In the genomic region with DNA sequence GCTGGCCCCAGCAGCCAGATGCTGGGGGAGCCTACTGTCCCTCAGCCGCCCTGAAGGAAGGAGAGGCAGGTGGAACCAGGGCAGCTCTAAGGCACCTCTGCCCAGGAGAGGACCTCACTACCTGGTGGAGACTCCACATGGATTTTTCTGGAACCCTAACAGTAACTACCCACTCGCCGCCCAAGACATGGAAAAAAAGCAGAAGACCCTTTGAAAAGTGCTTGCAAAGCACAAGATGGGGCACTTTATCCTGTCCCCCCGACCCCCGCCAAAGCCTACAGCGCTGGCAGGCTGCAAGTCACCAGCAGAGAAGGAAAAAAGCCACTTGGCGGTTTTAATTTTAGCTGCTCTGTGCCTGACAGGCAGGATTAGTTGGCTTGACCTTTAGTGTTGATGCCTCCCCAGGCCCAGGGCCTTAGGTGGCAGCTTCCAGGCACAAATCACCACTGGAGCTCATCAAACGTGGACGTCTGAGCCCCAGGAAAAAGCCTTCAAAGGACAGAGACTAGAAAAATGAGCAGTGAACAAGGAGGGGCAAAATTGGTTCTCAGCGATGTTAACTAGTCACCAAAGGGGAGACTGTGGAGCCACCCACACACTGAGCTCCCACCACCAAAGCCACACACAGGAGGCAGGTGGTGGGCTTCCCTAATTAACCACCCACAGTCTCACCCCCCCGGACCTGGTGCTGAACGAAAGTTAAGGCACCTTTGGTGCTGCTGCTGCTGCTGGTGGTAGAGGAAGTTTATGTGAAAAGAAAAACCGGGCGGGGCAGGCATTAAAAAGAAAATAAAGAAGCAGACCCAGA, we compare ENCODE assay signal across 8 cellular contexts. TPM values are rescaled to one million over a fixed set of nuclear protein-coding genes. Genes with fewer than 3 reads are reported as not detected.
DNase-seq lines count a peak whose midpoint lies in the region; ATAC-seq lines count a peak whose summit lies in the region.

No MANE protein-coding gene starts in this region.

- H3K4me3 Mint-ChIP-seq in activated T-helper 1 cell treated with anti-CD3 and anti-CD28 coated beads, Interleukin-12 subunit alpha, Interleukin-12 subunit beta, Interleukin-2, Interleukin-4 antibody, amounts not matched to agents 30 ng/mL and 10 ng/mL and 1 ng/mL, durations not matched to agents 14 hours and 24 hours and 36 hours, result peak overlapping the region; percentile 80
- H3K4me3 Mint-ChIP-seq in stimulated activated naive B cell treated with anti-CD40 and anti-IgM and Interleukin-4, amounts not matched to agents 10 μg/mL and 1 μg/mL and 100 μg/mL, for 72 hours, result peak overlapping the region; percentile 60 to 64

- H3K27ac Mint-ChIP-seq in activated T-helper 1 cell treated with anti-CD3 and anti-CD28 coated beads, Interleukin-12 subunit alpha, Interleukin-12 subunit beta, Interleukin-2, Interleukin-4 antibody, amounts not matched to agents 30 ng/mL and 10 ng/mL and 1 ng/mL, durations not matched to agents 14 hours and 24 hours and 36 hours, result peak overlapping the region; percentile 88
- H3K27ac Mint-ChIP-seq in stimulated activated naive B cell treated with anti-CD40 and anti-IgM and Interleukin-4, amounts not matched to agents 10 μg/mL and 1 μg/mL and 100 μg/mL, for 72 hours, result peak overlapping the region; percentile 94

- H3K27me3 Mint-ChIP-seq in activated T-helper 1 cell treated with anti-CD3 and anti-CD28 coated beads, Interleukin-12 subunit alpha, Interleukin-12 subunit beta, Interleukin-2, Interleukin-4 antibody, amounts not matched to agents 30 ng/mL and 10 ng/mL and 1 ng/mL, durations not matched to agents 14 hours and 24 hours and 36 hours (ENCODE audit: insufficient read depth), result no peaks in the 10 kb centered on the region
- no peaks in the 10 kb centered on the region for H3K27me3 Mint-ChIP-seq in stimulated activated naive B cell treated with anti-CD40 and anti-IgM and Interleukin-4, amounts not matched to agents 10 μg/mL and 1 μg/mL and 100 μg/mL, for 72 hours

- peak; percentile 44 for DNase-seq in activated T-helper 1 cell treated with anti-CD3 and anti-CD28 coated beads, Interleukin-12 subunit alpha, Interleukin-12 subunit beta, Interleukin-2, Interleukin-4 antibody, amounts not matched to agents 30 ng/mL and 10 ng/mL and 1 ng/mL, durations not matched to agents 14 hours and 24 hours and 36 hours (ENCODE audit: low spot score)
- no peak for DNase-seq in stimulated activated naive B cell treated with anti-CD40 and anti-IgM and Interleukin-4, amounts not matched to agents 10 μg/mL and 1 μg/mL and 100 μg/mL, for 72 hours
- DNase-seq in Kasumi-1 (lab: John Stamatoyannopoulos, UW), result no peak
- no peak for DNase-seq in SJCRH30
- DNase-seq in NCI-H2227 treated with DMSO at 0.1 percent for 48 hours (lab: John Stamatoyannopoulos, UW), result no peak

- no peaks in the 10 kb centered on the region for H3K9me3 Mint-ChIP-seq in activated T-helper 1 cell treated with anti-CD3 and anti-CD28 coated beads, Interleukin-12 subunit alpha, Interleukin-12 subunit beta, Interleukin-2, Interleukin-4 antibody, amounts not matched to agents 30 ng/mL and 10 ng/mL and 1 ng/mL, durations not matched to agents 14 hours and 24 hours and 36 hours
- no peaks in the 10 kb centered on the region for H3K9me3 Mint-ChIP-seq in stimulated activated naive B cell treated with anti-CD40 and anti-IgM and Interleukin-4, amounts not matched to agents 10 μg/mL and 1 μg/mL and 100 μg/mL, for 72 hours

- peak overlapping the region; percentile 54 for H3K9ac ChIP-seq in iPS-15b (ENCODE audit: low read depth, low read length)

- H3K4me1 ChIP-seq in iPS-15b (ENCODE audit: control insufficient read depth, insufficient read depth, low read length) (peaks cover 36% of the 10 kb centered on the region), SJCRH30 (peaks cover 24% of the 10 kb centered on the region)

- intact Hi-C loops in activated T-helper 1 cell treated with anti-CD3 and anti-CD28 coated beads, Interleukin-12 subunit alpha, Interleukin-12 subunit beta, Interleukin-2, Interleukin-4 antibody, amounts not matched to agents 30 ng/mL and 10 ng/mL and 1 ng/mL, durations not matched to agents 14 hours and 24 hours and 36 hours (cut with micrococcal nuclease), result loop anchor here (1.0 to 2.0 kb wide), 3 partner anchors 8 to 19 kb away; no protein-coding TSS in a partner anchor

- H3K36me3 Mint-ChIP-seq in activated T-helper 1 cell treated with anti-CD3 and anti-CD28 coated beads, Interleukin-12 subunit alpha, Interleukin-12 subunit beta, Interleukin-2, Interleukin-4 antibody, amounts not matched to agents 30 ng/mL and 10 ng/mL and 1 ng/mL, durations not matched to agents 14 hours and 24 hours and 36 hours (ENCODE audit: low read depth), result peaks cover 66% of the 10 kb centered on the region
- H3K36me3 Mint-ChIP-seq in stimulated activated naive B cell treated with anti-CD40 and anti-IgM and Interleukin-4, amounts not matched to agents 10 μg/mL and 1 μg/mL and 100 μg/mL, for 72 hours, result peaks cover 62 to 75% of the 10 kb centered on the region in 2 donors

- peak; percentile 14 to 66 for ATAC-seq in stimulated activated naive B cell treated with anti-CD40 and anti-IgM and Interleukin-4, amounts not matched to agents 10 μg/mL and 1 μg/mL and 100 μg/mL, for 72 hours (replicated peaks)
- no peak for ATAC-seq in HG02623 (IDR thresholded peaks at IDR 0.05; ENCODE audit: unreplicated experiment)

- no peaks in the 10 kb centered on the region for H3K27me3 ChIP-seq in iPS-15b (ENCODE audit: control insufficient read depth, insufficient read depth, low read length)
- no peaks in the 10 kb centered on the region for H3K27me3 ChIP-seq in SJCRH30

- peaks cover 86% of the 10 kb centered on the region for H3K4me1 Mint-ChIP-seq in activated T-helper 1 cell treated with anti-CD3 and anti-CD28 coated beads, Interleukin-12 subunit alpha, Interleukin-12 subunit beta, Interleukin-2, Interleukin-4 antibody, amounts not matched to agents 30 ng/mL and 10 ng/mL and 1 ng/mL, durations not matched to agents 14 hours and 24 hours and 36 hours (ENCODE audit: low read depth)
- peaks cover 70 to 99% of the 10 kb centered on the region in 2 donors for H3K4me1 Mint-ChIP-seq in stimulated activated naive B cell treated with anti-CD40 and anti-IgM and Interleukin-4, amounts not matched to agents 10 μg/mL and 1 μg/mL and 100 μg/mL, for 72 hours

- peaks cover 81% of the 10 kb centered on the region for H3K36me3 ChIP-seq in KOPT-K1 (ENCODE audit: insufficient read depth, low read length)
- peaks cover 44% of the 10 kb centered on the region for H3K36me3 ChIP-seq in iPS-15b (ENCODE audit: control insufficient read depth, insufficient read depth, low read length)
- peaks cover 55% of the 10 kb centered on the region for H3K36me3 ChIP-seq in SJCRH30

- H3K27ac ChIP-seq in KOPT-K1 (ENCODE audit: low read depth, low read length, poor library complexity, severe bottlenecking) (peak overlapping the region; percentile 64), SJCRH30 (no peak overlapping the region)

- H3K4me3 ChIP-seq in iPS-15b (ENCODE audit: low read depth, low read length) (peak overlapping the region; percentile 8), SJCRH30 (no peak overlapping the region)

- H3K9me3 ChIP-seq in KOPT-K1 (ENCODE audit: insufficient read depth, low read length, poor library complexity, severe bottlenecking), result no peaks in the 10 kb centered on the region
- H3K9me3 ChIP-seq in iPS-15b (ENCODE audit: control insufficient read depth, insufficient read depth, low read length), result no peaks in the 10 kb centered on the region
- no peaks in the 10 kb centered on the region for H3K9me3 ChIP-seq in SJCRH30 (replicated peaks)

RNA-seq across cellular contexts. Expression of a gene that starts 4.2 kb away (rescaled TPM):
- total RNA-seq in activated T-helper 1 cell treated with anti-CD3 and anti-CD28 coated beads, Interleukin-12 subunit alpha, Interleukin-12 subunit beta, Interleukin-2, Interleukin-4 antibody, amounts not matched to agents 30 ng/mL and 10 ng/mL and 1 ng/mL, durations not matched to agents 14 hours and 24 hours and 36 hours, result 2.7 and 4.8 TPM in 2 replicates
- total RNA-seq in SJCRH30 (2014; rRNA removed; shearing (Covaris generic)), result 7.0 and 8.0 TPM in 2 replicates

RNA-seq across cellular contexts. Expression of a gene that starts 14.3 kb away (rescaled TPM):
- total RNA-seq in activated T-helper 1 cell treated with anti-CD3 and anti-CD28 coated beads, Interleukin-12 subunit alpha, Interleukin-12 subunit beta, Interleukin-2, Interleukin-4 antibody, amounts not matched to agents 30 ng/mL and 10 ng/mL and 1 ng/mL, durations not matched to agents 14 hours and 24 hours and 36 hours, result 518 and 538 TPM in 2 replicates
- total RNA-seq in SJCRH30 (2014; rRNA removed; shearing (Covaris generic)), result 113 and 117 TPM in 2 replicates

RNA-seq across cellular contexts. Expression of a gene that starts 20.1 kb away (rescaled TPM):
- total RNA-seq in activated T-helper 1 cell treated with anti-CD3 and anti-CD28 coated beads, Interleukin-12 subunit alpha, Interleukin-12 subunit beta, Interleukin-2, Interleukin-4 antibody, amounts not matched to agents 30 ng/mL and 10 ng/mL and 1 ng/mL, durations not matched to agents 14 hours and 24 hours and 36 hours, result 15.8 and 19.5 TPM in 2 replicates
- total RNA-seq in SJCRH30 (2014; rRNA removed; shearing (Covaris generic)), result 0.42 and 0.46 TPM in 2 replicates

RNA-seq across cellular contexts. Expression of a gene that starts 39.0 kb away (rescaled TPM):
- total RNA-seq in activated T-helper 1 cell treated with anti-CD3 and anti-CD28 coated beads, Interleukin-12 subunit alpha, Interleukin-12 subunit beta, Interleukin-2, Interleukin-4 antibody, amounts not matched to agents 30 ng/mL and 10 ng/mL and 1 ng/mL, durations not matched to agents 14 hours and 24 hours and 36 hours, result 70.2 and 70.7 TPM in 2 replicates
- 8.9 and 9.6 TPM in 2 replicates for total RNA-seq in SJCRH30 (2014; rRNA removed; shearing (Covaris generic))

RNA-seq across cellular contexts. Expression of a gene that starts 41.0 kb away (rescaled TPM):
- 0.17 and 0.23 TPM in 2 replicates for total RNA-seq in activated T-helper 1 cell treated with anti-CD3 and anti-CD28 coated beads, Interleukin-12 subunit alpha, Interleukin-12 subunit beta, Interleukin-2, Interleukin-4 antibody, amounts not matched to agents 30 ng/mL and 10 ng/mL and 1 ng/mL, durations not matched to agents 14 hours and 24 hours and 36 hours
- 0.08 and 0.51 TPM in 2 replicates for total RNA-seq in SJCRH30 (2014; rRNA removed; shearing (Covaris generic))

Comparison
In these comparisons a context has a peak if more than half of its experiments do, and no peak if none do; other contexts are left out.
1. RNA of a gene that starts 20.1 kb away (total RNA-seq): 15.8 to 19.5 TPM in activated T-helper 1 cell treated with anti-CD3 and anti-CD28 coated beads, Interleukin-12 subunit alpha, Interleukin-12 subunit beta, Interleukin-2, Interleukin-4 antibody, amounts not matched to agents 30 ng/mL and 10 ng/mL and 1 ng/mL, durations not matched to agents 14 hours and 24 hours and 36 hours; 0.42 to 0.46 TPM in SJCRH30; every median in the first group is over 10 times any median in the second.